9 cellular contexts compared by ENCODE assay signal in the genomic region with DNA sequence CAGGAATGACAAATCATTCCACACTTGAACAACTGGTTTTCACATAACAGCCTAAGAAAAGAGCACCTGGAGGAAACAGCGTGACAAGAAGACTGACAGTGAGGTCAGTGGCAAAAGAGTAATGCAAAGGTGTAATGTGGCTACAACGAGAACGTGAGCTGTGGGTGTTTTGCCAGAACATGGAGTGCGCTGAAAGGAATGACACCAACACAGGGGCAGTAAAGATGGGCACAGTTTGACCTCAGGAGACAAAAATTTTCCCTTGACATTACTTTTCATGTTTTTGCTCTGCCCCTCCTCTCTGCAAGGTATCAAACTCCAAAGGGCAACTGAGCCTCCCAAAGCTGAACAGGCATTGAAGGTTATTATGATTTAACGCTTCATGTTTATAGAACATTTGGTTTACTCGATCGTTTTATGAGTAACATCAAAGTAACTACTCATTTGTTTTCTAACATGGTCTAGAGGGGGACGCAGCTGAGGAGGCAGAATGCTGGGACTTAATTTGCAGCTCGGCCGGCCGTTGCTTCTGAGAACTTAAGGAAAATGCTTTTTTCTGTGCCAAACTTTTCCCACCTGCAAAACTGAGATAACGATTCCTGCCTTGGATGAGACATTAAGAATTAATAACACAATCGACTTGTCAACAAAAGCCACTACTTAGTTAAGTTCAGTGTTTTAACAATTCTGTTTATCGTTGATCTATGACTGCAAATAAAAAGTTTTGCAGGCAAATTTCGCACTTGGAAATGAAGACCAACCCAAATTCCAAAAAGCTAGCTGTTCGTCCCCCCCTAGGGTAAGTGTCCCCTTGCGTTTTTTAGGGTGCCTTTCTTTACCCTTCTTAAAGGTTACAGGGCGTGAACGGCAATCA. TPM values are rescaled to one million over a fixed set of nuclear protein-coding genes. Genes with fewer than 3 reads are reported as not detected.
DNase-seq lines count a peak whose midpoint lies in the region; FAIRE-seq and TF ChIP-seq lines count a peak whose summit lies in the region.
"Had no signal": no experiment of that assay in that cellular context is flagged by ENCODE, and none has a peak within 500 bp of the region (broad histone marks: within the 10 kb centered on the region; RNA-seq: fewer than 3 reads in every experiment).

No MANE protein-coding gene starts in this region.

- H3K27me3 ChIP-seq in adipocyte (replicated peaks; ENCODE audit: control insufficient read depth, insufficient read depth, low read length), result no peaks in the 10 kb centered on the region
- H3K27me3 ChIP-seq in stomach smooth muscle (ENCODE audit: control insufficient read depth in 1 of 2, insufficient read depth in 2 of 2, low read length in 2 of 2), result no peaks in the 10 kb centered on the region

- DNase-seq in DMS53 (lab: John Stamatoyannopoulos, UW) (peak; percentile 41), DMS53 treated with DMSO at 0.1 percent for 48 hours (lab: John Stamatoyannopoulos, UW; ENCODE audit: unreplicated experiment) (no peak), adipocyte (ENCODE audit: low read depth) (peak; percentile 26), kidney (no peak), Kasumi-1 (lab: John Stamatoyannopoulos, UW) (no peak), iPS-NIHi11 (ENCODE audit: low spot score) (no peak), kidney glomerular epithelial cell (lab: John Stamatoyannopoulos, UW) (no peak)

- no peak for FAIRE-seq in kidney (lab: Jason Lieb, UNC)
- FAIRE-seq: A204.1 had no signal

- H3K9ac ChIP-seq in adipocyte (ENCODE audit: low read length), result peak overlapping the region; percentile 87
- peak overlapping the region; percentile 75 to 86 for H3K9ac ChIP-seq in kidney (ENCODE audit: low read length in 2 of 2)
- H3K9ac ChIP-seq in stomach smooth muscle (ENCODE audit: low read length in 2 of 2), result peak overlapping the region; percentile 76 to 90

- H3K36me3 ChIP-seq in adipocyte (ENCODE audit: control insufficient read depth, insufficient read depth, low read length, severe bottlenecking) (peaks cover 4% of the 10 kb centered on the region), kidney (ENCODE audit: control insufficient read depth in 1 of 2, insufficient read depth in 2 of 2, low read length in 2 of 2) (peaks cover 4 to 5% of the 10 kb centered on the region in 2 donors), stomach smooth muscle (ENCODE audit: control insufficient read depth in 2 of 2, insufficient read depth in 2 of 2, low read length in 2 of 2) (peaks cover 0 to 4% of the 10 kb centered on the region in 2 donors)

- H3K27ac ChIP-seq in kidney (ENCODE audit: low read depth in 2 of 2, low read length in 2 of 2) (peak overlapping the region; percentile 92 to 95), stomach smooth muscle (ENCODE audit: low read length) (peak overlapping the region; percentile 89)

- no peaks in the 10 kb centered on the region for H3K9me3 ChIP-seq in adipocyte (ENCODE audit: control insufficient read depth, low read length)
- no peaks in the 10 kb centered on the region for H3K9me3 ChIP-seq in kidney (ENCODE audit: control insufficient read depth in 1 of 2, low read length in 2 of 2)
- no peaks in the 10 kb centered on the region for H3K9me3 ChIP-seq in stomach smooth muscle (ENCODE audit: control insufficient read depth in 2 of 2, low read length in 2 of 2)

- peak overlapping the region; percentile 87 for H3K4me3 ChIP-seq in adipocyte (ENCODE audit: low read length)
- peak overlapping the region; percentile 76 to 90 for H3K4me3 ChIP-seq in kidney (ENCODE audit: low read length in 2 of 2)
- H3K4me3 ChIP-seq in stomach smooth muscle (ENCODE audit: low read length in 2 of 2), result peak overlapping the region; percentile 82 to 97

- no peak for TF ChIP-seq CTCF in kidney (IDR thresholded peaks at IDR 0.05; ENCODE audit: borderline replicate concordance, extremely low read depth, insufficient read depth)

- intact Hi-C loops in kidney (cut with DNase I), result no loop called here

- H3K4me1 ChIP-seq in adipocyte (ENCODE audit: control insufficient read depth, insufficient read depth, low read length) (peaks cover 10% of the 10 kb centered on the region), kidney (ENCODE audit: control insufficient read depth in 1 of 2, insufficient read depth in 1 of 2, low read depth in 1 of 2, low read length in 2 of 2) (peaks cover 3 to 4% of the 10 kb centered on the region in 2 donors), stomach smooth muscle (ENCODE audit: control insufficient read depth, insufficient read depth, low read length) (peaks cover 9% of the 10 kb centered on the region)

RNA-seq across cellular contexts. Expression of gene HAUS4, which starts 1.0 kb away (rescaled TPM):
- 38.1 TPM for total RNA-seq in kidney
- 35.8 TPM for polyA plus RNA-seq in kidney (ENCODE audit: insufficient read depth, low read depth, low replicate concordance)

RNA-seq across cellular contexts. Expression of gene AJUBA, which starts 26.4 kb away (rescaled TPM):
- total RNA-seq in kidney, result 28.5 TPM
- polyA plus RNA-seq in kidney (ENCODE audit: insufficient read depth, low read depth, low replicate concordance), result 14.6 TPM

RNA-seq across cellular contexts. Expression of gene PRMT5, which starts 26.8 kb away (rescaled TPM):
- 58.7 TPM for total RNA-seq in kidney
- polyA plus RNA-seq in kidney (ENCODE audit: insufficient read depth, low read depth, low replicate concordance), result 64.2 TPM

RNA-seq across cellular contexts. Expression of gene RBM23, which starts 37.0 kb away (rescaled TPM):
- total RNA-seq in kidney, result 93.6 TPM
- 44.8 TPM for polyA plus RNA-seq in kidney (ENCODE audit: insufficient read depth, low read depth, low replicate concordance)

RNA-seq across cellular contexts. Expression of gene C14orf93, which starts 54.0 kb away (rescaled TPM):
- 9.5 TPM for total RNA-seq in kidney
- polyA plus RNA-seq in kidney (ENCODE audit: insufficient read depth, low read depth, low replicate concordance), result 9.6 TPM

Comparison
In these comparisons a context has a peak if more than half of its experiments do, and no peak if none do; other contexts are left out.
1. DNase-seq: peak in DMS53 (single experiment) and adipocyte (single experiment); none in DMS53 treated with DMSO at 0.1 percent for 48 hours (single experiment), kidney (single experiment), Kasumi-1 (0 of 2), iPS-NIHi11 (single experiment) and kidney glomerular epithelial cell (single experiment).
2. Peak in every context shown above with its lines, with median percentiles within 50 percentile points of each other: H3K4me3 ChIP-seq and H3K9ac ChIP-seq.